Comparison of ENCODE assay signal across 27 cellular contexts in genomic region chr9:36716496-36716895, GRCh38.
"Had no signal": no experiment of that assay in that cellular context is flagged by ENCODE, and none has a peak within 500 bp of the region (broad histone marks: within the 10 kb centered on the region; RNA-seq: fewer than 3 reads in every experiment).

No MANE protein-coding gene starts in this region.

- H3K36me3 ChIP-seq: left lung, lower lobe of right lung, ovary, stomach, thyroid gland, transverse colon, upper lobe of left lung, vagina had no signal

- H3K9me3 ChIP-seq: left lung, lower lobe of right lung, mucosa of descending colon, ovary, testis, thyroid gland, transverse colon, upper lobe of left lung, vagina had no signal

- H3K4me3 ChIP-seq: left lung, lower lobe of right lung, mucosa of descending colon, ovary, skin epidermis, stomach, testis, thyroid gland, transverse colon, upper lobe of left lung, vagina had no signal

- H3K27ac ChIP-seq: left lung, lower lobe of right lung, ovary, skin epidermis, stomach, testis, thyroid gland, transverse colon, upper lobe of left lung, vagina had no signal

- FAIRE-seq: islet of Langerhans, kidney had no signal

- H3K4me1 ChIP-seq: left lung, lower lobe of right lung, stomach, testis, thyroid gland, transverse colon, upper lobe of left lung, vagina had no signal

- DNase-seq: kidney; left colon; left lung; lower lobe of right lung; mammary epithelial cell; mesendoderm; mucosa of descending colon; naive thymus-derived CD4-positive, alpha-beta T cell; ovary; retina; right cardiac atrium; stimulated activated CD4-positive, alpha-beta T cell treated with anti-CD3 and anti-CD28 coated beads, Interleukin-12 subunit alpha, Interleukin-12 subunit beta, amount 100 ng/mL, for 4 hours; stimulated activated CD4-positive, alpha-beta T cell treated with anti-CD3 and anti-CD28 coated beads, Interleukin-15, amount 100 ng/mL, for 24 hours; stimulated activated CD4-positive, alpha-beta T cell treated with anti-CD3 and anti-CD28 coated beads, Interleukin-2, amount 100 ng/mL, for 24 hours; stimulated activated CD4-positive, alpha-beta T cell treated with anti-CD3 and anti-CD28 coated beads, Interleukin-4, amount 100 ng/mL, for 1 hour; stimulated activated naive B cell treated with anti-CD40 and anti-IgM and Interleukin-4, amounts not matched to agents 10 μg/mL and 1 μg/mL and 100 μg/mL, for 72 hours; stimulated activated naive CD8-positive, alpha-beta T cell treated with anti-CD3 and anti-CD28 coated beads, Interleukin-15, Interleukin-2, amounts not matched to agents 100 U/mL and 50 U/mL, for 24 hours; stomach; testis; thyroid gland; transverse colon; upper lobe of left lung had no signal

- ATAC-seq: left colon; left lung; lower lobe of right lung; mucosa of descending colon; naive thymus-derived CD4-positive, alpha-beta T cell; natural killer cell treated with Interleukin-12 subunit alpha and Interleukin-12 subunit beta and Interleukin-15 and Interleukin-18, amount 100 ng/mL, for 72 hours; right cardiac atrium; sciatic nerve; stimulated activated naive B cell treated with anti-CD40 and anti-IgM and Interleukin-4, amounts not matched to agents 10 μg/mL and 1 μg/mL and 100 μg/mL, for 72 hours; stimulated activated naive CD8-positive, alpha-beta T cell treated with anti-CD3 and anti-CD28 coated beads, Interleukin-15, Interleukin-2, amounts not matched to agents 100 U/mL and 50 U/mL, for 24 hours had no signal

- H3K27me3 ChIP-seq: ovary, testis, thyroid gland, transverse colon, upper lobe of left lung, vagina had no signal
